ENCODE assay signal across 7 cellular contexts in genomic region chr4:31298737-31299136, GRCh38.
"Had no signal": no experiment of that assay in that cellular context is flagged by ENCODE, and none has a peak within 500 bp of the region (broad histone marks: within the 10 kb centered on the region; RNA-seq: fewer than 3 reads in every experiment).

No MANE protein-coding gene starts in this region.

- DNase-seq: GM23248, GOT3, H7, KBM-7 had no signal

- H3K4me2 ChIP-seq: KMS-11 had no signal

- H2AFZ ChIP-seq: GM23248 had no signal

- H3K27ac ChIP-seq: GM23248, KMS-11 had no signal

- H3K4me3 ChIP-seq: GM23248, HAP-1 had no signal

- H3K4me1 ChIP-seq: HAP-1 had no signal

- FAIRE-seq: HTR-8/SVneo had no signal

- H3K9ac ChIP-seq: GM23248, KMS-11 had no signal

- H3K9me3 ChIP-seq: HAP-1 had no signal

- H3K36me3 ChIP-seq: HAP-1 had no signal
